In the genomic region with DNA sequence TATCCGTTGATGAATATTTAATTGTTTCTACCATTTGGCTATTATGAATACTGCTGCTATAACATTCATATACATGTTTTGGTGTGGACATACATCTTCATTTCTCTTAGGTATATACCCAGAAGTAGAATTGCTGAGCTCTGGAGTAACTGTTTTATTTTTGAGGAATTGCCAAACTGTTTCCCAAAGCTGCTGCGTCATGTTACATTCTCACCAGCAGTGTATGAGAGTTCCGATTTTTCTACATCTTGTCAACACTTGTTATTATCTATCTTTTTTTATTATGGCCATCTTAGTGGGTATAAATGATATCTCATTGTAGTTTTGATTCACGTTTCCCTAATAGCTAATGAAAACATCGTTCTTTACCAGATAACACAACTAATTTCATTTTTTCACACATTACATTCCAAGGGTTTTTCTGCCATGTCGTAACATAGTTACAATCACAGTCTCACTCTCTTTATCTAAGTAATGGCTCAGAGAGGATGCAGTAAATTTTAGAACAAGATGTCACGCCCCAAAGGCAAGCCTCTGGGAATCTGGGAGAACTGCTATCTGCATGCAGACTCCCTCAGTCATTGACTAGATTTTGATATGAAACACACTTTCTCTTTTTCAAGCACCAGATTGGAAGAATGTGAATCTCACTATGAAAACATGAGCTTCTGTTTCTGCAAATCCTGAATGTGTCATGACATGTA, we compare ENCODE assay signal across 1 cellular context.
TF ChIP-seq lines count a peak whose summit lies in the region.

No MANE protein-coding gene starts in this region.

TF ChIP-seq in K562, 482 proteins besides CTCF, POLR2A, EP300 and RAD21:
- TF ChIP-seq, protein P1, sequence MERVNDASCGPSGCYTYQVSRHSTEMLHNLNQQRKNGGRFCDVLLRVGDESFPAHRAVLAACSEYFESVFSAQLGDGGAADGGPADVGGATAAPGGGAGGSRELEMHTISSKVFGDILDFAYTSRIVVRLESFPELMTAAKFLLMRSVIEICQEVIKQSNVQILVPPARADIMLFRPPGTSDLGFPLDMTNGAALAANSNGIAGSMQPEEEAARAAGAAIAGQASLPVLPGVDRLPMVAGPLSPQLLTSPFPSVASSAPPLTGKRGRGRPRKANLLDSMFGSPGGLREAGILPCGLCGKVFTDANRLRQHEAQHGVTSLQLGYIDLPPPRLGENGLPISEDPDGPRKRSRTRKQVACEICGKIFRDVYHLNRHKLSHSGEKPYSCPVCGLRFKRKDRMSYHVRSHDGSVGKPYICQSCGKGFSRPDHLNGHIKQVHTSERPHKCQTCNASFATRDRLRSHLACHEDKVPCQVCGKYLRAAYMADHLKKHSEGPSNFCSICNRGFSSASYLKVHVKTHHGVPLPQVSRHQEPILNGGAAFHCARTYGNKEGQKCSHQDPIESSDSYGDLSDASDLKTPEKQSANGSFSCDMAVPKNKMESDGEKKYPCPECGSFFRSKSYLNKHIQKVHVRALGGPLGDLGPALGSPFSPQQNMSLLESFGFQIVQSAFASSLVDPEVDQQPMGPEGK (CRISPR knock-in tag; IDR thresholded peaks at IDR 0.05; ENCODE audit: borderline replicate concordance): no peak
- TF ChIP-seq PHF21A (IDR thresholded peaks at IDR 0.05; ENCODE audit: borderline replicate concordance, low read depth): no peak
- peak; percentile 52; the same call in 1 of the 2 replicates for TF ChIP-seq NFE2 (IDR thresholded peaks at IDR 0.05; ENCODE audit: low read depth)
